ENCODE assay signal across 13 cellular contexts in genomic region chr5:139470821-139471300, GRCh38. TPM values are rescaled to one million over a fixed set of nuclear protein-coding genes. Genes with fewer than 3 reads are reported as not detected.
DNase-seq lines count a peak whose midpoint lies in the region; ATAC-seq and TF ChIP-seq lines count a peak whose summit lies in the region.
"Had no signal": no experiment of that assay in that cellular context is flagged by ENCODE, and none has a peak within 500 bp of the region (broad histone marks: within the 10 kb centered on the region; RNA-seq: fewer than 3 reads in every experiment).

Gene SMIM33 (plus strand): TSS chr5:139471004. CDS start chr5:139471122, 118 bp downstream.

- peak within 1 kb of the TSS; percentile 57 for H3K4me3 ChIP-seq in CD4-positive, CD25-positive, alpha-beta regulatory T cell (ENCODE audit: low read depth, low read length)
- no peak within 1 kb of the TSS for H3K4me3 ChIP-seq in NB4 (ENCODE audit: low read depth, low read length)
- no peak within 1 kb of the TSS for H3K4me3 ChIP-seq in mesendoderm (ENCODE audit: low read length)
- H3K4me3 ChIP-seq: adrenal gland, K562 had no signal

- H3K27me3 Mint-ChIP-seq in CD4-positive, CD25-positive, alpha-beta regulatory T cell = no peaks in the 10 kb centered on the region
- H3K27me3 Mint-ChIP-seq in activated T-cell treated with anti-CD3 and anti-CD28 coated beads, Interleukin-2, amount 50 U/mL, for 4 hours (ENCODE audit: low read depth) = no peaks in the 10 kb centered on the region

- TF ChIP-seq POLR2A in NB4 (IDR thresholded peaks at IDR 0.05; ENCODE audit: extremely low read depth, insufficient read length) = no peak

- peaks cover 18 to 74% (median 55%) of the 10 kb centered on the region in 4 donors for H3K4me1 Mint-ChIP-seq in CD4-positive, CD25-positive, alpha-beta regulatory T cell
- H3K4me1 Mint-ChIP-seq in activated T-cell treated with anti-CD3 and anti-CD28 coated beads, Interleukin-2, amount 50 U/mL, for 4 hours (ENCODE audit: low read depth) = peaks cover 71% of the 10 kb centered on the region

- peaks cover 10% of the 10 kb centered on the region for H3K36me3 ChIP-seq in CD4-positive, CD25-positive, alpha-beta regulatory T cell (ENCODE audit: control insufficient read depth, insufficient read depth, low read length)
- H3K36me3 ChIP-seq in mesendoderm (ENCODE audit: control insufficient read depth, insufficient read depth, low read length) = no peaks in the 10 kb centered on the region
- H3K36me3 ChIP-seq: adrenal gland had no signal

- H3K4ac ChIP-seq in mesendoderm (ENCODE audit: low read depth, low read length) = no peak within 1 kb of the TSS

- H3K18ac ChIP-seq in mesendoderm (ENCODE audit: low read length) = no peak within 1 kb of the TSS

- H3K56ac ChIP-seq in mesendoderm (ENCODE audit: low read length) = peak within 1 kb of the TSS; percentile 17

- H4K5ac ChIP-seq in mesendoderm (ENCODE audit: low read length) = no peak within 1 kb of the TSS

- H2BK15ac ChIP-seq in mesendoderm (replicated peaks; ENCODE audit: low read depth) = no peak within 1 kb of the TSS

- H3K36me3 Mint-ChIP-seq in CD4-positive, CD25-positive, alpha-beta regulatory T cell = peaks cover 9% of the 10 kb centered on the region
- H3K36me3 Mint-ChIP-seq in activated T-cell treated with anti-CD3 and anti-CD28 coated beads, Interleukin-2, amount 50 U/mL, for 4 hours (ENCODE audit: insufficient read depth) = peaks cover 7% of the 10 kb centered on the region
- H3K36me3 Mint-ChIP-seq: mesothelial cell of epicardium had no signal

- no peak for TF ChIP-seq CTCF in NB4 (IDR thresholded peaks at IDR 0.05; ENCODE audit: low read depth, low read length)

- H3K23ac ChIP-seq in mesendoderm (ENCODE audit: low read length) = no peak within 1 kb of the TSS

- H3K9me3 ChIP-seq in CD4-positive, CD25-positive, alpha-beta regulatory T cell (ENCODE audit: control insufficient read depth in 2 of 2, low read length in 2 of 2) = no peaks in the 10 kb centered on the region
- H3K9me3 ChIP-seq: adrenal gland had no signal

- H3K4me2 ChIP-seq in mesendoderm (ENCODE audit: low read length) = no peak within 1 kb of the TSS

- peaks cover 71% of the 10 kb centered on the region for H3K4me1 ChIP-seq in CD4-positive, CD25-positive, alpha-beta regulatory T cell (ENCODE audit: control insufficient read depth, insufficient read depth, low read length, poor library complexity, severe bottlenecking)
- peaks cover 8% of the 10 kb centered on the region for H3K4me1 ChIP-seq in mesendoderm (ENCODE audit: control insufficient read depth, low read depth, low read length)
- H3K4me1 ChIP-seq: adrenal gland had no signal

- H3K79me2 ChIP-seq in mesendoderm (ENCODE audit: control insufficient read depth, insufficient read depth, low read length) = no peaks in the 10 kb centered on the region

- no CpG with 5 or more reads among the region's 9 CpGs for WGBS in mesendoderm (ENCODE audit: extremely low coverage, insufficient coverage, low lambda C conversion rate)

- H3K27ac Mint-ChIP-seq in CD4-positive, CD25-positive, alpha-beta regulatory T cell = peak within 1 kb of the TSS; percentile 93 to 97 (median 96)

- H2AK5ac ChIP-seq in mesendoderm (ENCODE audit: low read length) = peak within 1 kb of the TSS; percentile 5

- H2BK5ac ChIP-seq in mesendoderm (ENCODE audit: low read length) = no peak within 1 kb of the TSS

- no peak within 1 kb of the TSS for H3K9ac ChIP-seq in mesendoderm (ENCODE audit: low read length)

- peak; percentile 69 to 71 for ATAC-seq in CD4-positive, CD25-positive, alpha-beta regulatory T cell (ENCODE audit: low read depth in 2 of 2)
- peak; percentile 64 to 66 for ATAC-seq in activated T-cell treated with anti-CD3 and anti-CD28 coated beads, Interleukin-2, amount 50 U/mL, for 4 hours
- ATAC-seq: K562 had no signal

- H3K79me1 ChIP-seq in mesendoderm (ENCODE audit: low read length) = no peaks in the 10 kb centered on the region

- peak within 1 kb of the TSS; percentile 84 to 92 (median 88) for H3K4me3 Mint-ChIP-seq in CD4-positive, CD25-positive, alpha-beta regulatory T cell
- H3K4me3 Mint-ChIP-seq in activated T-cell treated with anti-CD3 and anti-CD28 coated beads, Interleukin-2, amount 50 U/mL, for 4 hours = peak within 1 kb of the TSS; percentile 78
- H3K4me3 Mint-ChIP-seq: mesothelial cell of epicardium had no signal

- peak within 1 kb of the TSS; percentile 66 for H3K27ac ChIP-seq in CD4-positive, CD25-positive, alpha-beta regulatory T cell (ENCODE audit: insufficient read depth, low read length, poor library complexity, severe bottlenecking)
- no peak within 1 kb of the TSS for H3K27ac ChIP-seq in mesendoderm (ENCODE audit: low read depth, low read length)

- no peaks in the 10 kb centered on the region for H3K9me3 Mint-ChIP-seq in CD4-positive, CD25-positive, alpha-beta regulatory T cell
- no peaks in the 10 kb centered on the region for H3K9me3 Mint-ChIP-seq in activated T-cell treated with anti-CD3 and anti-CD28 coated beads, Interleukin-2, amount 50 U/mL, for 4 hours
- H3K9me3 Mint-ChIP-seq: mesothelial cell of epicardium had no signal

- no peak within 1 kb of the TSS for H4K8ac ChIP-seq in mesendoderm (ENCODE audit: low read depth, low read length)

- no peak within 1 kb of the TSS for H2BK120ac ChIP-seq in mesendoderm (ENCODE audit: low read depth, low read length)

- DNase-seq in CD4-positive, CD25-positive, alpha-beta regulatory T cell = peak; percentile 23 to 75 (median 41)
- DNase-seq in NB4 (ENCODE audit: low read depth) (peak; percentile 88), mesendoderm (no peak), GOT3 (lab: John Stamatoyannopoulos, UW) (no peak), middle frontal gyrus (ENCODE audit: extremely low spot score, low spot score) (no peak), NCI-H748 (lab: John Stamatoyannopoulos, UW; ENCODE audit: unreplicated experiment) (no peak), NCI-H146 treated with DMSO at 0.1 percent for 48 hours (lab: John Stamatoyannopoulos, UW; ENCODE audit: unreplicated experiment) (no peak)
- DNase-seq in activated T-cell treated with anti-CD3 and anti-CD28 coated beads, Interleukin-2, amount 50 U/mL, for 4 hours = no peak
- DNase-seq: adrenal gland, Calu3, SHP77 treated with DMSO at 0.1 percent for 48 hours had no signal

- H3K27me3 ChIP-seq in CD4-positive, CD25-positive, alpha-beta regulatory T cell (ENCODE audit: control insufficient read depth, insufficient read depth, low read length) = no peaks in the 10 kb centered on the region
- no peaks in the 10 kb centered on the region for H3K27me3 ChIP-seq in mesendoderm (ENCODE audit: insufficient read depth, low read length, poor library complexity)
- H3K27me3 ChIP-seq: adrenal gland had no signal

RNA-seq across cellular contexts. Expression of gene SMIM33, which starts in this region (rescaled TPM):
- total RNA-seq in CD4-positive, CD25-positive, alpha-beta regulatory T cell = 0.54 TPM
- polyA plus RNA-seq in CD4-positive, CD25-positive, alpha-beta regulatory T cell = 1 to 10 TPM in 1 of 4 donors, under 1 TPM in 3; 0.08 to 1.9 (median 0.73) TPM
- total RNA-seq in activated T-cell treated with anti-CD3 and anti-CD28 coated beads, Interleukin-2, amount 50 U/mL, for 4 hours = under 1 TPM in 2 of 3 donors, not detected in 1; 0.21 to 0.30 TPM
- polyA plus RNA-seq in mesendoderm (2013, experiment 1 of 2) = not detected
- polyA plus RNA-seq in mesendoderm (2013, experiment 2 of 2) = not detected
- total RNA-seq: adrenal gland, Calu3, K562, mesothelial cell of epicardium had no signal
- polyA plus RNA-seq: adrenal gland, K562 had no signal

Comparison
In these comparisons a context has a peak if more than half of its experiments do, and no peak if none do; other contexts are left out.
1. Peak in ATAC-seq in activated T-cell treated with anti-CD3 and anti-CD28 coated beads, Interleukin-2, amount 50 U/mL, for 4 hours; RNA of the gene not detected or under 1 TPM.
2. DNase-seq: peak in CD4-positive, CD25-positive, alpha-beta regulatory T cell (3 of 3) and NB4 (single experiment); none in activated T-cell treated with anti-CD3 and anti-CD28 coated beads, Interleukin-2, amount 50 U/mL, for 4 hours (single experiment), mesendoderm (single experiment), GOT3 (single experiment), middle frontal gyrus (single experiment), NCI-H748 (single experiment) and NCI-H146 treated with DMSO at 0.1 percent for 48 hours (single experiment).